In the genomic region with DNA sequence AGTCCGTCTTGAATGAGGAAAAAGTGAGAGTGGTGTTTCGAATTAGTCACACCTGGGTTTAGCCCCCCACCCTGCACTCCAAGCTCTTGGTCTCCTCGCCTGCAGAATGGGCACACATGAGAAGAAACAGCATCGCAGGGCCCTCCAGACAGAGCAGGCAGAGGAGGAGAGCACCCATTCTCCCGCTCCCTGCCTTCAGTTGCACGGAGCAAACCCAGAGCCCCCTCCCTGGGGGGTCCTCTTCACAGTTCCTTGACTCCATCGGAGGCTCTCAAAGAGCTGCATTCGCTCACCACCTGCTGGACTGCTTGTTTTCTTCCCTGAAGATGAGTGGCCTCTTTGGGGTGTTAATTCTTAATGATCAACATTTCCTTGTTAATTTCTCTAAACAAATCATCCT, we compare ENCODE assay signal across 14 cellular contexts. TPM values are rescaled to one million over a fixed set of nuclear protein-coding genes. Genes with fewer than 3 reads are reported as not detected.
DNase-seq lines count a peak whose midpoint lies in the region; ATAC-seq and TF ChIP-seq lines count a peak whose summit lies in the region.
"Had no signal": no experiment of that assay in that cellular context is flagged by ENCODE, and none has a peak within 500 bp of the region (broad histone marks: within the 10 kb centered on the region; RNA-seq: fewer than 3 reads in every experiment).

No MANE protein-coding gene starts in this region.

- WGBS in upper lobe of left lung, 2 donors, result 78 to 79% methylated on average over 8 of the region's 8 CpGs

- peak overlapping the region; percentile 68 for H3K27ac Mint-ChIP-seq in activated naive CD4-positive, alpha-beta T cell treated with anti-CD3 and anti-CD28 coated beads, Interleukin-2, amount 10 ng/mL, durations not matched to agents 7 days and 5 days
- H3K27ac Mint-ChIP-seq in T-cell, result peak overlapping the region; percentile 76 to 81
- H3K27ac Mint-ChIP-seq in immature natural killer cell, result peak overlapping the region; percentile 98 to 100 (median 99)

- DNase-seq in activated naive CD4-positive, alpha-beta T cell treated with anti-CD3 and anti-CD28 coated beads, Interleukin-2, amount 10 ng/mL, durations not matched to agents 7 days and 5 days, result no peak
- no peak for DNase-seq in activated naive CD4-positive, alpha-beta T cell treated with anti-CD3 and anti-CD28 coated beads, Interleukin-2, amount 50 U/mL, for 16 hours
- DNase-seq in T-cell, result no peak
- DNase-seq in immature natural killer cell, result no peak
- no peak for DNase-seq in upper lobe of left lung
- no peak for DNase-seq in NCI-H1930 (lab: John Stamatoyannopoulos, UW)
- DNase-seq in NCI-H2171 treated with DMSO at 0.1 percent for 48 hours (lab: John Stamatoyannopoulos, UW), result no peak
- DNase-seq: DMS153; effector CD8-positive, alpha-beta T cell; NCI-H446; posterior cingulate gyrus; SIG-M5; T1000 had no signal

- H3K4me3 ChIP-seq in upper lobe of left lung, result no peak overlapping the region
- H3K4me3 ChIP-seq: K562 had no signal

- POLR2A ChIA-PET in T-cell (lab: Charles Lee), result interaction anchor here (0.5 to 1.4 kb wide), 7 partner anchors 22 to 1084 kb away, joined by 3 to 7 read pairs (median 4); no protein-coding TSS in a partner anchor

- H3K27me3 Mint-ChIP-seq in activated naive CD4-positive, alpha-beta T cell treated with anti-CD3 and anti-CD28 coated beads, Interleukin-2, amount 10 ng/mL, durations not matched to agents 7 days and 5 days, result no peaks in the 10 kb centered on the region
- H3K27me3 Mint-ChIP-seq in T-cell (no peaks in the 10 kb centered on the region), immature natural killer cell (ENCODE audit: low read depth in 3 of 3) (peaks cover 51 to 93% (median 81%) of the 10 kb centered on the region in 3 donors)

- H3K36me3 Mint-ChIP-seq in activated naive CD4-positive, alpha-beta T cell treated with anti-CD3 and anti-CD28 coated beads, Interleukin-2, amount 10 ng/mL, durations not matched to agents 7 days and 5 days, result peaks cover 26% of the 10 kb centered on the region
- H3K36me3 Mint-ChIP-seq in T-cell (peaks cover 4% of the 10 kb centered on the region), immature natural killer cell (peaks cover 34 to 66% (median 50%) of the 10 kb centered on the region in 3 donors)

- H3K36me3 ChIP-seq in upper lobe of left lung, result peaks cover 0 to 38% (median 20%) of the 10 kb centered on the region in 4 donors

- H3K4me1 Mint-ChIP-seq in activated naive CD4-positive, alpha-beta T cell treated with anti-CD3 and anti-CD28 coated beads, Interleukin-2, amount 10 ng/mL, durations not matched to agents 7 days and 5 days, result peaks cover 65% of the 10 kb centered on the region
- H3K4me1 Mint-ChIP-seq in T-cell (peaks cover 32 to 58% (median 48%) of the 10 kb centered on the region in 3 donors), immature natural killer cell (peaks cover 82% of the 10 kb centered on the region in 2 donors)

- ATAC-seq in T-cell (replicated peaks in 1 of 4) (no peak), upper lobe of left lung (ENCODE audit: low FRiP score in 2 of 2) (no peak)
- ATAC-seq: K562 had no signal

- H3K4me3 Mint-ChIP-seq in activated naive CD4-positive, alpha-beta T cell treated with anti-CD3 and anti-CD28 coated beads, Interleukin-2, amount 10 ng/mL, durations not matched to agents 7 days and 5 days, result no peak overlapping the region
- H3K4me3 Mint-ChIP-seq in T-cell (peak overlapping the region in 1 of 3 donors; percentile 53), immature natural killer cell (peak overlapping the region; percentile 96 to 99 (median 98))

- no peak for TF ChIP-seq EP300 in upper lobe of left lung (IDR thresholded peaks at IDR 0.05)

- peaks cover 0 to 6% (median 0%) of the 10 kb centered on the region in 4 donors for H3K4me1 ChIP-seq in upper lobe of left lung

- peak overlapping the region in 3 of 4 donors; percentile 10 to 89 (median 22) for H3K27ac ChIP-seq in upper lobe of left lung

- TF ChIP-seq CTCF in upper lobe of left lung (IDR thresholded peaks at IDR 0.05), result no peak

- no peaks in the 10 kb centered on the region for H3K9me3 ChIP-seq in upper lobe of left lung

- CTCF ChIA-PET in activated naive CD4-positive, alpha-beta T cell treated with anti-CD3 and anti-CD28 coated beads, Interleukin-2, amount 10 ng/mL, durations not matched to agents 7 days and 5 days (lab: Charles Lee), result interaction anchor here (0.9 to 4.3 kb wide), 3 partner anchors 24 to 40 kb away, joined by 3 to 44 read pairs (median 6); no protein-coding TSS in a partner anchor
- CTCF ChIA-PET in T-cell (lab: Charles Lee), result interaction anchor here (0.7 to 1.6 kb wide), 2 partner anchors 12 to 24 kb away, joined by 3 to 9 read pairs; no protein-coding TSS in a partner anchor

- H3K9me3 Mint-ChIP-seq in activated naive CD4-positive, alpha-beta T cell treated with anti-CD3 and anti-CD28 coated beads, Interleukin-2, amount 10 ng/mL, durations not matched to agents 7 days and 5 days, result no peaks in the 10 kb centered on the region
- H3K9me3 Mint-ChIP-seq in T-cell, result no peaks in the 10 kb centered on the region
- H3K9me3 Mint-ChIP-seq in immature natural killer cell, result no peaks in the 10 kb centered on the region

- no peak for TF ChIP-seq POLR2A in upper lobe of left lung (IDR thresholded peaks at IDR 0.05)

- no peaks in the 10 kb centered on the region for H3K27me3 ChIP-seq in upper lobe of left lung

RNA-seq across cellular contexts. Expression of a gene that starts 5.1 kb away (rescaled TPM):
- total RNA-seq in T-cell, result 10 to 100 TPM; 22.8 to 92.0 (median 46.2) TPM
- polyA plus RNA-seq in immature natural killer cell, result 1,000 to 10,000 TPM; 2,262 to 2,521 (median 2,438) TPM
- total RNA-seq in upper lobe of left lung, result 10 to 100 TPM in 5 of 6 donors, not detected in 1; 13.7 to 28.3 (median 15.4) TPM
- total RNA-seq: K562 had no signal
- polyA plus RNA-seq: K562 had no signal

RNA-seq across cellular contexts. Expression of a gene that starts 38.4 kb away (rescaled TPM):
- 10 to 100 TPM; 32.2 to 53.0 (median 49.8) TPM for total RNA-seq in T-cell
- 1,000 to 10,000 TPM in 1 of 3 donors, 100 to 1,000 TPM in 2; 649 to 1,111 (median 667) TPM for polyA plus RNA-seq in immature natural killer cell
- total RNA-seq in upper lobe of left lung, result 10 to 100 TPM; 31.4 to 80.1 (median 55.5) TPM
